In the genomic region with DNA sequence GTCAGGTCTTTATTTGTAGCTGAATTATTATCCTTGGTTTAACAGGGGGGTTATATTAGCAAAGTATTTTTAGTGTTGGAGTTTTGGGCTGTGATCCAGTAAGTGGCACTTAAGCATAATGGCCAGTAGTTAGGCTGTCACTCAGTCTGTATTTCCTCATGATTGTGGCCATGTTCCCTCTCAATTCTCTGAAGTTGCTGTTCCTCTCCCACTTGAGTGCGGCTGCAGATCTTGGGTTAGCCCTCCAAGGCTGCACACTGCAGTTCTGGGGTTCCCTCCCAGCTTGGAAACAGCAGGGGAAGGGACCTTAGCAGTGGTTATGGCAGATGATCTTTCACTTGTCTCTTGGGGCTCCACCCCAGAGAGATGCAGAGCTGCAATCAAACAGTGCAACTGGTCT, we compare ENCODE assay signal across 12 cellular contexts. TPM values are rescaled to one million over a fixed set of nuclear protein-coding genes. Genes with fewer than 3 reads are reported as not detected.
DNase-seq lines count a peak whose midpoint lies in the region; ATAC-seq and TF ChIP-seq lines count a peak whose summit lies in the region.
"Had no signal": no experiment of that assay in that cellular context is flagged by ENCODE, and none has a peak within 500 bp of the region (broad histone marks: within the 10 kb centered on the region; RNA-seq: fewer than 3 reads in every experiment).

No MANE protein-coding gene starts in this region.

- H3K4ac ChIP-seq in trophoblast cell (ENCODE audit: low read depth, low read length), result no peak overlapping the region

- H3K4me3 Mint-ChIP-seq in chondrocyte (ENCODE audit: unreplicated experiment), result no peak overlapping the region
- H3K4me3 Mint-ChIP-seq: CD8-positive, alpha-beta T cell had no signal

- H2AK5ac ChIP-seq in trophoblast cell (ENCODE audit: low read length), result no peak overlapping the region

- H3K79me1 ChIP-seq in trophoblast cell (ENCODE audit: low read length), result peaks cover 9% of the 10 kb centered on the region

- no peak for ATAC-seq in GM21423 (IDR thresholded peaks at IDR 0.05; ENCODE audit: unreplicated experiment)
- ATAC-seq: CD8-positive, alpha-beta T cell had no signal

- no peak overlapping the region for H3K4me3 ChIP-seq in trophoblast cell (ENCODE audit: low read depth, low read length)
- no peak overlapping the region for H3K4me3 ChIP-seq in tibial artery

- no peaks in the 10 kb centered on the region for H3K79me2 ChIP-seq in trophoblast cell (ENCODE audit: control insufficient read depth, insufficient read depth, low read length, poor library complexity)

- H3K14ac ChIP-seq in trophoblast cell (ENCODE audit: low read length), result no peak overlapping the region

- peaks cover 17% of the 10 kb centered on the region for H3K36me3 Mint-ChIP-seq in chondrocyte (ENCODE audit: low read depth)

- no peak for TF ChIP-seq CTCF in chondrocyte (IDR thresholded peaks at IDR 0.05)
- no peak for TF ChIP-seq CTCF in tibial artery (IDR thresholded peaks at IDR 0.05)

- H3K9me3 ChIP-seq in trophoblast cell (ENCODE audit: insufficient read depth, low read depth, low read length) (peaks cover 8% of the 10 kb centered on the region), tibial artery (peaks cover 0 to 13% (median 0%) of the 10 kb centered on the region in 3 donors)

- H3K18ac ChIP-seq in trophoblast cell (ENCODE audit: low read length), result no peak overlapping the region

- DNase-seq in NCI-H748 (lab: John Stamatoyannopoulos, UW; ENCODE audit: unreplicated experiment), result peak; percentile 6
- no peak for DNase-seq in NCI-H748 treated with DMSO at 0.1 percent for 48 hours (lab: John Stamatoyannopoulos, UW)
- DNase-seq in NCI-H1105 (lab: John Stamatoyannopoulos, UW), result peak; percentile 1
- DNase-seq in chondrocyte (ENCODE audit: low spot score), result no peak
- DNase-seq in trophoblast cell, result no peak
- DNase-seq in A172 (ENCODE audit: low spot score), result no peak
- no peak for DNase-seq in tibial artery
- DNase-seq: CD8-positive, alpha-beta T cell; H7; NCI-H1930; NCI-H524 had no signal

- H3K23ac ChIP-seq in trophoblast cell (ENCODE audit: low read length), result no peak overlapping the region

- H3K27ac ChIP-seq in trophoblast cell (ENCODE audit: low read depth, low read length), result no peak overlapping the region
- H3K27ac ChIP-seq in tibial artery, result no peak overlapping the region

- no peak overlapping the region for H3K4me2 ChIP-seq in trophoblast cell (ENCODE audit: low read length)

- H4K91ac ChIP-seq in trophoblast cell (ENCODE audit: low read depth, low read length), result peak overlapping the region; percentile 26

- H3K27ac Mint-ChIP-seq in chondrocyte (ENCODE audit: unreplicated experiment), result peak overlapping the region; percentile 60
- H3K27ac Mint-ChIP-seq: CD8-positive, alpha-beta T cell had no signal

- intact Hi-C loops in tibial artery (cut with DNase I; ENCODE audit: low total_unique reads), result no loop called here

- H2AFZ ChIP-seq in trophoblast cell (ENCODE audit: insufficient read depth, low read length, poor library complexity), result no peak overlapping the region

- no CpG with 5 or more reads among the region's 1 CpG for WGBS in trophoblast cell (ENCODE audit: extremely low coverage, insufficient coverage, insufficient read length)

- no peak overlapping the region for H2BK12ac ChIP-seq in trophoblast cell (ENCODE audit: low read length)

- H3K27me3 ChIP-seq in trophoblast cell (ENCODE audit: insufficient read depth, low read length) (no peaks in the 10 kb centered on the region), tibial artery (no peaks in the 10 kb centered on the region)

- no peaks in the 10 kb centered on the region for H3K27me3 Mint-ChIP-seq in chondrocyte (ENCODE audit: low read depth)

- peaks cover 20% of the 10 kb centered on the region for H3K4me1 Mint-ChIP-seq in chondrocyte (ENCODE audit: low read depth)

- no peak overlapping the region for H4K12ac ChIP-seq in trophoblast cell (ENCODE audit: low read depth, low read length)

- no peaks in the 10 kb centered on the region for H3K36me3 ChIP-seq in trophoblast cell (ENCODE audit: control insufficient read depth in 1 of 2, insufficient read depth in 2 of 2, low read length in 2 of 2)
- H3K36me3 ChIP-seq in tibial artery, result no peaks in the 10 kb centered on the region

- H3K4me1 ChIP-seq in trophoblast cell (ENCODE audit: control insufficient read depth in 1 of 2, insufficient read depth in 2 of 2, low read length in 2 of 2), result peaks cover 13% of the 10 kb centered on the region in 2 experiments
- no peaks in the 10 kb centered on the region for H3K4me1 ChIP-seq in tibial artery

- H2BK5ac ChIP-seq in trophoblast cell (ENCODE audit: low read depth, low read length, poor library complexity), result no peak overlapping the region

- H3K9ac ChIP-seq in trophoblast cell (ENCODE audit: low read length), result no peak overlapping the region

- peaks cover 31% of the 10 kb centered on the region for H3K9me3 Mint-ChIP-seq in chondrocyte (ENCODE audit: low read depth)

- no peak overlapping the region for H4K8ac ChIP-seq in trophoblast cell (ENCODE audit: low read depth, low read length)

- no peak overlapping the region for H2BK120ac ChIP-seq in trophoblast cell (ENCODE audit: insufficient read depth, low read length, poor library complexity)

RNA-seq across cellular contexts. Expression of gene DENND1B, which starts 23.2 kb away (rescaled TPM):
- 8.8 to 14.8 TPM (median 10.9 TPM) in 3 replicates for total RNA-seq in chondrocyte
- polyA plus RNA-seq in trophoblast cell (2013), result 3.1 and 3.2 TPM in 2 replicates
- 16.1 and 17.7 TPM in 2 replicates for total RNA-seq in A172 (2014; rRNA removed; shearing (Covaris generic))

Comparison
In these comparisons a context has a peak if more than half of its experiments do, and no peak if none do; other contexts are left out.
1. DNase-seq: peak in NCI-H748 (single experiment) and NCI-H1105 (single experiment); none in NCI-H748 treated with DMSO at 0.1 percent for 48 hours (single experiment), chondrocyte (single experiment), trophoblast cell (0 of 2), A172 (single experiment) and tibial artery (0 of 2).